Comparison of ENCODE assay signal across 21 cellular contexts in genomic region chr11:116576523-116576922, GRCh38.
DNase-seq lines count a peak whose midpoint lies in the region; ATAC-seq, FAIRE-seq and TF ChIP-seq lines count a peak whose summit lies in the region.
"Had no signal": no experiment of that assay in that cellular context is flagged by ENCODE, and none has a peak within 500 bp of the region (broad histone marks: within the 10 kb centered on the region; RNA-seq: fewer than 3 reads in every experiment).

No MANE protein-coding gene starts in this region.

- H3K9me3 ChIP-seq in MG63: no peaks in the 10 kb centered on the region
- H3K9me3 ChIP-seq: left lung, transverse colon had no signal

- H3K27me3 ChIP-seq in MG63 (peaks cover 3% of the 10 kb centered on the region), bronchial epithelial cell (ENCODE audit: control insufficient read depth, insufficient read depth, low read length) (peaks cover 21% of the 10 kb centered on the region)

- no peaks in the 10 kb centered on the region for H3K4me1 Mint-ChIP-seq in activated naive CD4-positive, alpha-beta T cell treated with anti-CD3 and anti-CD28 coated beads, Interleukin-2, amount 10 ng/mL, durations not matched to agents 7 days and 5 days
- H3K4me1 Mint-ChIP-seq in stimulated activated naive CD8-positive, alpha-beta T cell treated with anti-CD3 and anti-CD28 coated beads, Interleukin-15, amount 100 ng/mL, for 72 hours: no peaks in the 10 kb centered on the region

- DNase-seq in activated naive CD4-positive, alpha-beta T cell treated with anti-CD3 and anti-CD28 coated beads, Interleukin-2, amount 10 ng/mL, durations not matched to agents 7 days and 5 days: peak; percentile 10
- no peak for DNase-seq in activated naive CD4-positive, alpha-beta T cell treated with anti-CD3 and anti-CD28 coated beads, Interleukin-2, amount 50 U/mL, for 16 hours
- DNase-seq in MG63 (peak; percentile 82), bronchial epithelial cell (ENCODE audit: low read depth) (peak; percentile 52), DMS153 treated with DMSO at 0.1 percent for 48 hours (lab: John Stamatoyannopoulos, UW; ENCODE audit: unreplicated experiment) (no peak)
- no peak for DNase-seq in stimulated activated naive CD8-positive, alpha-beta T cell treated with anti-CD3 and anti-CD28 coated beads, Interleukin-15, amount 100 ng/mL, for 72 hours
- DNase-seq: activated T-cell treated with anti-CD3 and anti-CD28 coated beads, Interleukin-2, amount 50 U/mL, for 1 hour; CD8-positive, alpha-beta T cell; dorsolateral prefrontal cortex; erythroblast; Kasumi-1; left lung; NCI-H1436; NCI-H2171 treated with DMSO at 0.1 percent for 48 hours; retina; RPMI8226; stimulated activated naive CD4-positive, alpha-beta T cell treated with Interleukin-2 at 50 U/mL for 16 hours; transverse colon had no signal

- FAIRE-seq in bronchial epithelial cell (lab: Jason Lieb, UNC): no peak

- H3K9me3 Mint-ChIP-seq in activated naive CD4-positive, alpha-beta T cell treated with anti-CD3 and anti-CD28 coated beads, Interleukin-2, amount 10 ng/mL, durations not matched to agents 7 days and 5 days: no peaks in the 10 kb centered on the region
- H3K9me3 Mint-ChIP-seq in stimulated activated naive CD8-positive, alpha-beta T cell treated with anti-CD3 and anti-CD28 coated beads, Interleukin-15, amount 100 ng/mL, for 72 hours: no peaks in the 10 kb centered on the region
- H3K9me3 Mint-ChIP-seq: CD8-positive, alpha-beta T cell had no signal

- ATAC-seq in stimulated activated naive CD8-positive, alpha-beta T cell treated with anti-CD3 and anti-CD28 coated beads, Interleukin-15, amount 100 ng/mL, for 72 hours: peak; percentile 26
- ATAC-seq in GM18858 (IDR thresholded peaks at IDR 0.05; ENCODE audit: unreplicated experiment): no peak
- ATAC-seq in HG02798 (IDR thresholded peaks at IDR 0.05; ENCODE audit: poor library complexity, unreplicated experiment): no peak
- ATAC-seq: CD8-positive, alpha-beta T cell; left lung had no signal

- no peaks in the 10 kb centered on the region for H3K36me3 ChIP-seq in MG63
- H3K36me3 ChIP-seq in bronchial epithelial cell (ENCODE audit: control insufficient read depth, insufficient read depth, low read length): no peaks in the 10 kb centered on the region
- H3K36me3 ChIP-seq: left lung, transverse colon had no signal

- H3K27me3 Mint-ChIP-seq in activated naive CD4-positive, alpha-beta T cell treated with anti-CD3 and anti-CD28 coated beads, Interleukin-2, amount 10 ng/mL, durations not matched to agents 7 days and 5 days: peaks cover 50% of the 10 kb centered on the region
- peaks cover 46% of the 10 kb centered on the region for H3K27me3 Mint-ChIP-seq in stimulated activated naive CD8-positive, alpha-beta T cell treated with anti-CD3 and anti-CD28 coated beads, Interleukin-15, amount 100 ng/mL, for 72 hours

- H3K36me3 Mint-ChIP-seq in activated naive CD4-positive, alpha-beta T cell treated with anti-CD3 and anti-CD28 coated beads, Interleukin-2, amount 10 ng/mL, durations not matched to agents 7 days and 5 days: no peaks in the 10 kb centered on the region
- H3K36me3 Mint-ChIP-seq: activated naive CD8-positive, alpha-beta T cell; CD8-positive, alpha-beta T cell had no signal

- CTCF ChIA-PET in activated naive CD4-positive, alpha-beta T cell treated with anti-CD3 and anti-CD28 coated beads, Interleukin-2, amount 10 ng/mL, durations not matched to agents 7 days and 5 days (lab: Charles Lee): interaction anchor here (1.4 kb wide), 1 partner anchor 65 kb away, joined by 4 read pairs; no protein-coding TSS in a partner anchor

- H3K4me3 Mint-ChIP-seq in activated naive CD4-positive, alpha-beta T cell treated with anti-CD3 and anti-CD28 coated beads, Interleukin-2, amount 10 ng/mL, durations not matched to agents 7 days and 5 days: no peak overlapping the region
- no peak overlapping the region for H3K4me3 Mint-ChIP-seq in stimulated activated naive CD8-positive, alpha-beta T cell treated with anti-CD3 and anti-CD28 coated beads, Interleukin-15, amount 100 ng/mL, for 72 hours
- H3K4me3 Mint-ChIP-seq: activated naive CD8-positive, alpha-beta T cell; CD8-positive, alpha-beta T cell had no signal

- TF ChIP-seq CTCF in bronchial epithelial cell (IDR thresholded peaks at IDR 0.05; ENCODE audit: insufficient read depth, low read length, severe bottlenecking): no peak

- no peak overlapping the region for H3K4me3 ChIP-seq in MG63
- H3K4me3 ChIP-seq in bronchial epithelial cell (ENCODE audit: low read depth, low read length): no peak overlapping the region
- H3K4me3 ChIP-seq: dorsolateral prefrontal cortex, left lung, transverse colon had no signal

- no peak overlapping the region for H3K27ac Mint-ChIP-seq in activated naive CD4-positive, alpha-beta T cell treated with anti-CD3 and anti-CD28 coated beads, Interleukin-2, amount 10 ng/mL, durations not matched to agents 7 days and 5 days
- H3K27ac Mint-ChIP-seq in stimulated activated naive CD8-positive, alpha-beta T cell treated with anti-CD3 and anti-CD28 coated beads, Interleukin-15, amount 100 ng/mL, for 72 hours: no peak overlapping the region
- H3K27ac Mint-ChIP-seq: activated naive CD8-positive, alpha-beta T cell; CD8-positive, alpha-beta T cell had no signal

Comparison
In these comparisons a context has a peak if more than half of its experiments do, and no peak if none do; other contexts are left out.
1. DNase-seq: peak in activated naive CD4-positive, alpha-beta T cell treated with anti-CD3 and anti-CD28 coated beads, Interleukin-2, amount 10 ng/mL, durations not matched to agents 7 days and 5 days (single experiment), MG63 (single experiment) and bronchial epithelial cell (single experiment); none in activated naive CD4-positive, alpha-beta T cell treated with anti-CD3 and anti-CD28 coated beads, Interleukin-2, amount 50 U/mL, for 16 hours (single experiment), stimulated activated naive CD8-positive, alpha-beta T cell treated with anti-CD3 and anti-CD28 coated beads, Interleukin-15, amount 100 ng/mL, for 72 hours (0 of 2) and DMS153 treated with DMSO at 0.1 percent for 48 hours (single experiment).